Comparison of ENCODE assay signal across 9 cellular contexts in genomic region chr5:86880785-86881492, GRCh38.
A peak's percentile ranks its signal among the peaks of the same experiment; 100 is the strongest.
DNase-seq lines count a peak whose midpoint lies in the region; ATAC-seq, FAIRE-seq and TF ChIP-seq lines count a peak whose summit lies in the region.
"Had no signal": no experiment of that assay in that cellular context is flagged by ENCODE, and none has a peak within 500 bp of the region (broad histone marks: within the 10 kb centered on the region; RNA-seq: fewer than 3 reads in every experiment).

No MANE protein-coding gene starts in this region.

- TF ChIP-seq CTCF in D721Med (IDR thresholded peaks at IDR 0.05; ENCODE audit: insufficient read depth, missing control alignments) = peak; percentile 80
- TF ChIP-seq CTCF in neural cell (IDR thresholded peaks at IDR 0.05; ENCODE audit: poor library complexity, severe bottlenecking) = peak; percentile 88

- no peak overlapping the region for H3K9ac ChIP-seq in neural cell (ENCODE audit: low read length)

- no peak overlapping the region for H2AFZ ChIP-seq in neural cell (ENCODE audit: low read depth, low read length)

- DNase-seq in D721Med (ENCODE audit: insufficient read length, low spot score) = peak; percentile 17
- DNase-seq in NCI-H524 (lab: John Stamatoyannopoulos, UW) = peak; percentile 67 to 84
- peak; percentile 13 to 44 for DNase-seq in activated CD4-positive, alpha-beta T cell treated with anti-CD3 and anti-CD28 coated beads, Interleukin-2, amount 50 U/mL, for 48 hours
- DNase-seq in fibroblast of peridontal ligament (ENCODE audit: extremely low read depth) = peak; percentile 81

- H3K27me3 ChIP-seq in neural cell (ENCODE audit: insufficient read depth, low read depth, low read length) = no peaks in the 10 kb centered on the region

- no peaks in the 10 kb centered on the region for H3K79me2 ChIP-seq in neural cell (replicated peaks; ENCODE audit: insufficient read depth, low read length)

- no peak for TF ChIP-seq EP300 in neural cell (conservative IDR thresholded peaks at IDR 0.05; ENCODE audit: poor library complexity, severe bottlenecking)

- peaks cover 4% of the 10 kb centered on the region for H3F3A ChIP-seq in neural cell (ENCODE audit: insufficient read depth, low read length, poor library complexity, severe bottlenecking)

- peak; percentile 92 for FAIRE-seq in D721Med (lab: Jason Lieb, UNC)
- FAIRE-seq: colon had no signal

- H3K36me3 ChIP-seq in neural cell (ENCODE audit: insufficient read depth, low read length) = no peaks in the 10 kb centered on the region

- no peaks in the 10 kb centered on the region for H4K20me1 ChIP-seq in neural cell (ENCODE audit: insufficient read depth)

- H3K4me2 ChIP-seq in neural cell (ENCODE audit: low read length) = no peak overlapping the region

- H3K4me3 ChIP-seq in neural cell (ENCODE audit: low read length) = no peak overlapping the region

- H3K9me2 ChIP-seq in neural cell (ENCODE audit: insufficient read depth, low read length) = no peaks in the 10 kb centered on the region

- TF ChIP-seq RAD21 in neural cell (conservative IDR thresholded peaks at IDR 0.05) = peak; percentile 86

- H3K9me3 ChIP-seq in neural cell (ENCODE audit: low read length) = no peaks in the 10 kb centered on the region

- peak; percentile 85 for ATAC-seq in GM19397 (IDR thresholded peaks at IDR 0.05; ENCODE audit: unreplicated experiment)
- ATAC-seq in HG03378 (IDR thresholded peaks at IDR 0.05; ENCODE audit: unreplicated experiment) = peak; percentile 95
- no peak for ATAC-seq in HG02571 (IDR thresholded peaks at IDR 0.05; ENCODE audit: unreplicated experiment)

- H3K27ac ChIP-seq in neural cell (ENCODE audit: low read length) = no peak overlapping the region

TF ChIP-seq in neural cell, 6 proteins besides CTCF, POLR2A, EP300 and RAD21:
- TF ChIP-seq SMC3 (conservative IDR thresholded peaks at IDR 0.05; ENCODE audit: poor library complexity) (peak; percentile 85), TAF1 (IDR thresholded peaks at IDR 0.05; ENCODE audit: low read depth) (no peak)

Comparison
In these comparisons a context has a peak if more than half of its experiments do, and no peak if none do; other contexts are left out.
1. DNase-seq: peak in every context shown above with its lines; median percentile 81 in fibroblast of peridontal ligament; 76 in NCI-H524; 28 in activated CD4-positive, alpha-beta T cell treated with anti-CD3 and anti-CD28 coated beads, Interleukin-2, amount 50 U/mL, for 48 hours; 17 in D721Med.